Comparison of ENCODE assay signal across 28 cellular contexts in genomic region chr7:16089191-16089590, GRCh38.
DNase-seq lines count a peak whose midpoint lies in the region; ATAC-seq, FAIRE-seq and TF ChIP-seq lines count a peak whose summit lies in the region.
"Had no signal": no experiment of that assay in that cellular context is flagged by ENCODE, and none has a peak within 500 bp of the region (broad histone marks: within the 10 kb centered on the region; RNA-seq: fewer than 3 reads in every experiment).

No MANE protein-coding gene starts in this region.

- H3K27me3 ChIP-seq in pancreas (no peaks in the 10 kb centered on the region), ascending aorta (no peaks in the 10 kb centered on the region)
- H3K27me3 ChIP-seq: BE2C; BLaER1 treated with 17β-estradiol and CSF1 and Interleukin-3, amounts not matched to agents 10 nM and 100 nM had no signal

- no peak for DNase-seq in RCC 7860 (ENCODE audit: low spot score)
- no peak for DNase-seq in pancreas
- DNase-seq in NCI-H1048 (lab: John Stamatoyannopoulos, UW), result no peak
- no peak for DNase-seq in NCI-H2081 treated with DMSO at 0.1 percent for 48 hours (lab: John Stamatoyannopoulos, UW)
- DNase-seq in ascending aorta (ENCODE audit: low spot score in 2 of 2), result no peak
- DNase-seq in activated T-cell treated with anti-CD3 and anti-CD28 coated beads, Interleukin-2, amount 50 U/mL, for 24 hours, result no peak
- DNase-seq: ACHN; AML-193; BE2C; CD4-positive, alpha-beta T cell; CD8-positive, alpha-beta memory T cell; DMS 273 treated with DMSO at 0.1 percent for 48 hours; DMS79; EL; GDM1; GM23248; H9; HFFc6 had no signal

- no peaks in the 10 kb centered on the region for H3K9me3 Mint-ChIP-seq in activated T-cell treated with anti-CD3 and anti-CD28 coated beads, Interleukin-2, amount 50 U/mL, for 24 hours
- H3K9me3 Mint-ChIP-seq: CD14-positive monocyte; CD4-positive, alpha-beta T cell; CD8-positive, alpha-beta memory T cell; H9; HFFc6 had no signal

- H3K36me3 ChIP-seq in pancreas, result no peaks in the 10 kb centered on the region
- H3K36me3 ChIP-seq in ascending aorta, result no peaks in the 10 kb centered on the region
- H3K36me3 ChIP-seq: BE2C; BLaER1 treated with 17β-estradiol and CSF1 and Interleukin-3, amounts not matched to agents 10 nM and 100 nM had no signal

- H3K27ac ChIP-seq in pancreas, result no peak overlapping the region
- H3K27ac ChIP-seq in ascending aorta, result no peak overlapping the region
- H3K27ac ChIP-seq: 22Rv1; A549; BLaER1 treated with 17β-estradiol and CSF1 and Interleukin-3, amounts not matched to agents 10 nM and 100 nM; GM23248 had no signal

- H3K9me3 ChIP-seq in pancreas (no peaks in the 10 kb centered on the region), ascending aorta (no peaks in the 10 kb centered on the region)
- H3K9me3 ChIP-seq: A549; BE2C; BLaER1 treated with 17β-estradiol and CSF1 and Interleukin-3, amounts not matched to agents 10 nM and 100 nM had no signal

- no peak overlapping the region for H3K4me3 Mint-ChIP-seq in activated T-cell treated with anti-CD3 and anti-CD28 coated beads, Interleukin-2, amount 50 U/mL, for 24 hours
- H3K4me3 Mint-ChIP-seq: CD14-positive monocyte; CD4-positive, alpha-beta T cell; CD8-positive, alpha-beta memory T cell; H9; HFFc6 had no signal

- no peaks in the 10 kb centered on the region for H3K4me1 Mint-ChIP-seq in activated T-cell treated with anti-CD3 and anti-CD28 coated beads, Interleukin-2, amount 50 U/mL, for 24 hours (ENCODE audit: low read depth)
- H3K4me1 Mint-ChIP-seq: CD8-positive, alpha-beta memory T cell; H9 had no signal

- H3K36me3 Mint-ChIP-seq in activated T-cell treated with anti-CD3 and anti-CD28 coated beads, Interleukin-2, amount 50 U/mL, for 24 hours (ENCODE audit: low read depth), result no peaks in the 10 kb centered on the region
- H3K36me3 Mint-ChIP-seq: CD14-positive monocyte; CD8-positive, alpha-beta memory T cell had no signal

- H3K27ac Mint-ChIP-seq in activated T-cell treated with anti-CD3 and anti-CD28 coated beads, Interleukin-2, amount 50 U/mL, for 24 hours, result no peak overlapping the region
- H3K27ac Mint-ChIP-seq: CD14-positive monocyte; CD4-positive, alpha-beta T cell; H9; HFFc6 had no signal

- ATAC-seq in pancreas, result no peak
- ATAC-seq: A549, GM12878 had no signal

- H3K4me1 ChIP-seq in pancreas (peaks cover 0 to 4% (median 0%) of the 10 kb centered on the region in 3 donors), ascending aorta (no peaks in the 10 kb centered on the region)

- intact Hi-C loops in pancreas (cut with DNase I) (no loop called here), ascending aorta (cut with DNase I) (no loop called here)

- WGBS in pancreas, 2 donors, result 85 to 86% methylated on average over 19 of the region's 19 CpGs

- no peak overlapping the region for H3K4me3 ChIP-seq in pancreas
- H3K4me3 ChIP-seq in ascending aorta, result no peak overlapping the region
- H3K4me3 ChIP-seq: A549; BLaER1 treated with 17β-estradiol and CSF1 and Interleukin-3, amounts not matched to agents 10 nM and 100 nM; GM12878; GM23248 had no signal

- H3K27me3 Mint-ChIP-seq in activated T-cell treated with anti-CD3 and anti-CD28 coated beads, Interleukin-2, amount 50 U/mL, for 24 hours, result no peaks in the 10 kb centered on the region
- H3K27me3 Mint-ChIP-seq: CD4-positive, alpha-beta T cell; CD8-positive, alpha-beta memory T cell had no signal

- TF ChIP-seq CTCF in pancreas (IDR thresholded peaks at IDR 0.05) (no peak), ascending aorta (IDR thresholded peaks at IDR 0.05) (no peak)

- peak; percentile 49 for FAIRE-seq in A204.1 (lab: Jason Lieb, UNC)
- FAIRE-seq in RCC 7860 (lab: Jason Lieb, UNC), result peak; percentile 74
- FAIRE-seq in endometrium (lab: Jason Lieb, UNC), result peak; percentile 80
- peak; percentile 94 for FAIRE-seq in pancreas (lab: Jason Lieb, UNC)
- FAIRE-seq: A549, D721Med, GM12878, GM18507, H1 had no signal
